8 cellular contexts compared by ENCODE assay signal in genomic region chr17:49851387-49852291, GRCh38. TPM values are rescaled to one million over a fixed set of nuclear protein-coding genes. Genes with fewer than 3 reads are reported as not detected.
DNase-seq lines count a peak whose midpoint lies in the region; ATAC-seq and TF ChIP-seq lines count a peak whose summit lies in the region.

No MANE protein-coding gene starts in this region.

- H3K27ac ChIP-seq in endodermal cell (ENCODE audit: low read depth, low read length): no peak overlapping the region

- peaks cover 25% of the 10 kb centered on the region for H3K4me1 Mint-ChIP-seq in endodermal cell

- H3K4me1 ChIP-seq in endodermal cell (ENCODE audit: control insufficient read depth, insufficient read depth, low read length): peaks cover 12% of the 10 kb centered on the region
- peaks cover 20% of the 10 kb centered on the region for H3K4me1 ChIP-seq in mononuclear cell (ENCODE audit: insufficient read depth, low read length)

- DNase-seq in DMS 273 (lab: John Stamatoyannopoulos, UW; ENCODE audit: unreplicated experiment): peak; percentile 88
- no peak for DNase-seq in DMS 273 treated with DMSO at 0.1 percent for 48 hours (lab: John Stamatoyannopoulos, UW)
- peak; percentile 31 for DNase-seq in NCI-H460 (ENCODE audit: extremely low read depth, low read depth)
- peak; percentile 36 to 46 for DNase-seq in activated CD8-positive, alpha-beta memory T cell treated with anti-CD3 and anti-CD28 coated beads for 4 hours (ENCODE audit: low read depth in 2 of 2)
- peak; percentile 97 for DNase-seq in endodermal cell
- DNase-seq in stimulated activated CD8-positive, alpha-beta memory T cell treated with anti-CD3 and anti-CD28 coated beads, Interleukin-15, amount 100 ng/mL, for 48 hours (ENCODE audit: low read depth in 2 of 2): peak; percentile 34 to 45

- H3K4me3 ChIP-seq in endodermal cell (ENCODE audit: low read length) (peak overlapping the region; percentile 78), mononuclear cell (ENCODE audit: low read length) (peak overlapping the region; percentile 61)

- H3K27me3 Mint-ChIP-seq in endodermal cell (ENCODE audit: insufficient read depth): peaks cover 53% of the 10 kb centered on the region

- H3K9me3 ChIP-seq in endodermal cell (ENCODE audit: control insufficient read depth, low read length) (no peaks in the 10 kb centered on the region), mononuclear cell (ENCODE audit: low read depth, low read length) (no peaks in the 10 kb centered on the region)

- H3K36me3 Mint-ChIP-seq in endodermal cell (ENCODE audit: low read depth): no peaks in the 10 kb centered on the region

- peak overlapping the region; percentile 38 for H3K9ac ChIP-seq in endodermal cell (ENCODE audit: extremely low read depth, low read length, poor library complexity, severe bottlenecking)

- no peak for ATAC-seq in HG03442 (IDR thresholded peaks at IDR 0.05; ENCODE audit: unreplicated experiment)

- WGBS in endodermal cell (ENCODE audit: insufficient coverage in 1 of 2, insufficient read length in 1 of 2), 2 experiments: 9 to 15% methylated on average over 18 to 55 of the region's 55 CpGs

- H3K4me3 Mint-ChIP-seq in endodermal cell: peak overlapping the region; percentile 64

- TF ChIP-seq CTCF in endodermal cell (conservative IDR thresholded peaks at IDR 0.05): peak; percentile 89

- H3K27ac Mint-ChIP-seq in endodermal cell: peak overlapping the region; percentile 29

- H3K9me3 Mint-ChIP-seq in endodermal cell: no peaks in the 10 kb centered on the region

- H3K27me3 ChIP-seq in endodermal cell (ENCODE audit: control insufficient read depth, insufficient read depth, low read length, poor library complexity, severe bottlenecking) (peaks cover 37% of the 10 kb centered on the region), mononuclear cell (ENCODE audit: insufficient read depth, low read length) (no peaks in the 10 kb centered on the region)

- H3K36me3 ChIP-seq in endodermal cell (ENCODE audit: control insufficient read depth, insufficient read depth, low read length): no peaks in the 10 kb centered on the region

RNA-seq across cellular contexts. Expression of gene TAC4, which starts 3.8 kb away (rescaled TPM):
- not detected in 2 replicates for total RNA-seq in NCI-H460 (2014; rRNA removed; shearing (Covaris generic))
- not detected in 2 replicates for polyA plus RNA-seq in NCI-H460 (2014; cell fraction: nucleus; rRNA removed)
- total RNA-seq in endodermal cell: 1 to 10 TPM; 1.5 to 3.2 TPM
- polyA plus RNA-seq in endodermal cell (2013, experiment 1 of 2): not detected
- polyA plus RNA-seq in endodermal cell (2013, experiment 2 of 2): not detected
- not detected for total RNA-seq in mononuclear cell
